14 cellular contexts compared by ENCODE assay signal in genomic region chr11:767238-767637, GRCh38. TPM values are rescaled to one million over a fixed set of nuclear protein-coding genes. Genes with fewer than 3 reads are reported as not detected.
"Had no signal": no experiment of that assay in that cellular context is flagged by ENCODE, and none has a peak within 500 bp of the region (broad histone marks: within the 10 kb centered on the region; RNA-seq: fewer than 3 reads in every experiment).

No MANE protein-coding gene starts in this region.

- H3K4me1 ChIP-seq: tibial artery, uterus had no signal

- DNase-seq: activated CD4-positive, alpha-beta T cell treated with anti-CD3 and anti-CD28 coated beads for 1 hour; activated CD4-positive, alpha-beta T cell treated with anti-CD3 and anti-CD28 coated beads, Interleukin-2, amount 50 U/mL, for 48 hours; activated naive CD8-positive, alpha-beta T cell treated with anti-CD3 and anti-CD28 coated beads for 36 hours; brain microvascular endothelial cell; dorsolateral prefrontal cortex; hippocampal formation; T-helper 9 cell; tibial artery; uterus had no signal

- H3K27me3 ChIP-seq: brain microvascular endothelial cell, dorsolateral prefrontal cortex, tibial artery, uterus had no signal

- H3K9me3 ChIP-seq: tibial artery, uterus had no signal

- H3K27ac ChIP-seq: brain microvascular endothelial cell, tibial artery, uterus had no signal

- ATAC-seq: esophagus mucosa; stimulated activated effector memory CD8-positive, alpha-beta T cell treated with anti-CD3 and anti-CD28 coated beads, Interleukin-12 subunit alpha, Interleukin-12 subunit beta, amount 100 ng/mL, for 72 hours had no signal

- H3K4me3 ChIP-seq: dorsolateral prefrontal cortex, smooth muscle cell, tibial artery, uterus had no signal

- H3K4me2 ChIP-seq: smooth muscle cell had no signal

- H3K36me3 ChIP-seq: uterus had no signal

RNA-seq across cellular contexts. Expression of gene CEND1, which starts 22.7 kb away (rescaled TPM):
- total RNA-seq: esophagus mucosa, lower leg skin, mesothelial cell of epicardium, smooth muscle cell had no signal
